ENCODE assay signal across 15 cellular contexts in the genomic region with DNA sequence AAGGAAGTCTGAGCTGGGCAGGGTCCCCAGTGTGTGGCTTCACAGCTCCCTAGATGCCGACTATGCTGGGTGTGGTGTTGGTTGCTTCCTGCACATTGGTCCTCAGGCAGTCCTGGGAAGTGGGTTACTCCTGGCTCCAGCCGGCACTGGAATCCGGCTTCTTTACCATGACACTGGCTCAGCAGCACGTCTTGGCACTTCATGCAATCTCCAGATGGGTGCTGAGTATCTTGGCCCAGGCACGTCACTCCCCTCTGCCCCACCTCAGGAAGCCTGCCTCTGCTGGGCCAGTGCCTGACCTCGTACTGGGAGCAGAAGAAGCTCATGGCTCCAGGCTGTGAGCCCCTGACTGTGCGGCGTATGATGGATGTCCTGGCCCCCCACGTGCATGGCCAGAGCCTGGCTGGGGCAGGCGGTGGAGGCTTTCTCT. TPM values are rescaled to one million over a fixed set of nuclear protein-coding genes. Genes with fewer than 3 reads are reported as not detected.
DNase-seq lines count a peak whose midpoint lies in the region; ATAC-seq and TF ChIP-seq lines count a peak whose summit lies in the region.
"Had no signal": no experiment of that assay in that cellular context is flagged by ENCODE, and none has a peak within 500 bp of the region (broad histone marks: within the 10 kb centered on the region; RNA-seq: fewer than 3 reads in every experiment).

No MANE protein-coding gene starts in this region.

- in situ Hi-C loops in HAP-1 (cut with MboI; ENCODE audit: low sequenced_read_pairs), result no loop called here

- no peaks in the 10 kb centered on the region for H3K36me3 Mint-ChIP-seq in natural killer cell
- no peaks in the 10 kb centered on the region for H3K36me3 Mint-ChIP-seq in natural killer cell treated with Interleukin-12 subunit alpha and Interleukin-12 subunit beta and Interleukin-15 and Interleukin-18, amount 100 ng/mL, for 72 hours

- intact Hi-C loops in natural killer cell (cut with micrococcal nuclease) (no loop called here), left ventricle myocardium superior (cut with micrococcal nuclease) (no loop called here), upper lobe of right lung (cut with DNase I) (no loop called here)

- peaks cover 10% of the 10 kb centered on the region for H3K4me1 ChIP-seq in upper lobe of right lung
- no peaks in the 10 kb centered on the region for H3K4me1 ChIP-seq in HAP-1

- H3K27me3 Mint-ChIP-seq in natural killer cell (ENCODE audit: low read depth in 2 of 2), result no peaks in the 10 kb centered on the region
- no peaks in the 10 kb centered on the region for H3K27me3 Mint-ChIP-seq in natural killer cell treated with Interleukin-12 subunit alpha and Interleukin-12 subunit beta and Interleukin-15 and Interleukin-18, amount 100 ng/mL, for 72 hours
- H3K27me3 Mint-ChIP-seq: stimulated activated naive CD8-positive, alpha-beta T cell treated with anti-CD3 and anti-CD28 coated beads, Interleukin-15, Interleukin-2, amounts not matched to agents 100 ng/mL and 50 ng/mL, for 24 hours had no signal

- no peak overlapping the region for H3K4me3 Mint-ChIP-seq in natural killer cell
- no peak overlapping the region for H3K4me3 Mint-ChIP-seq in natural killer cell treated with Interleukin-12 subunit alpha and Interleukin-12 subunit beta and Interleukin-15 and Interleukin-18, amount 100 ng/mL, for 72 hours
- H3K4me3 Mint-ChIP-seq: stimulated activated naive CD8-positive, alpha-beta T cell treated with anti-CD3 and anti-CD28 coated beads, Interleukin-15, Interleukin-2, amounts not matched to agents 100 ng/mL and 50 ng/mL, for 24 hours had no signal

- H3K9me3 Mint-ChIP-seq in natural killer cell, result no peaks in the 10 kb centered on the region
- H3K9me3 Mint-ChIP-seq in natural killer cell treated with Interleukin-12 subunit alpha and Interleukin-12 subunit beta and Interleukin-15 and Interleukin-18, amount 100 ng/mL, for 72 hours, result no peaks in the 10 kb centered on the region
- H3K9me3 Mint-ChIP-seq: stimulated activated naive CD8-positive, alpha-beta T cell treated with anti-CD3 and anti-CD28 coated beads, Interleukin-15, Interleukin-2, amounts not matched to agents 100 ng/mL and 50 ng/mL, for 24 hours had no signal

- ATAC-seq in natural killer cell, result no peak
- no peak for ATAC-seq in natural killer cell treated with Interleukin-12 subunit alpha and Interleukin-12 subunit beta and Interleukin-15 and Interleukin-18, amount 100 ng/mL, for 72 hours
- ATAC-seq in left ventricle myocardium superior, result peak; percentile 43
- ATAC-seq in upper lobe of right lung, result peak; percentile 37

- H3K27ac ChIP-seq in upper lobe of right lung, result peak overlapping the region; percentile 47
- H3K27ac ChIP-seq: epithelial cell of prostate, SK-N-MC had no signal

- DNase-seq in natural killer cell (no peak), cerebellum (ENCODE audit: low spot score) (peak; percentile 43), left ventricle myocardium superior (peak; percentile 42), upper lobe of right lung (no peak), NCI-H1694 (lab: John Stamatoyannopoulos, UW) (no peak), HAP-1 (ENCODE audit: low spot score in 2 of 2) (no peak)
- DNase-seq in natural killer cell treated with Interleukin-12 subunit alpha and Interleukin-12 subunit beta and Interleukin-15 and Interleukin-18, amount 100 ng/mL, for 72 hours (ENCODE audit: low spot score), result no peak
- no peak for DNase-seq in stimulated activated CD4-positive, alpha-beta T cell treated with anti-CD3 and anti-CD28 coated beads, Interleukin-2, amount 100 ng/mL, for 24 hours
- DNase-seq: AML-193; DMS79; NCI-H2081; stimulated activated CD4-positive, alpha-beta T cell treated with anti-CD3 and anti-CD28 coated beads, Interleukin-4, amount 100 ng/mL, for 1 hour had no signal

- peak overlapping the region; percentile 18 to 48 for H3K27ac Mint-ChIP-seq in natural killer cell
- H3K27ac Mint-ChIP-seq in natural killer cell treated with Interleukin-12 subunit alpha and Interleukin-12 subunit beta and Interleukin-15 and Interleukin-18, amount 100 ng/mL, for 72 hours, result peak overlapping the region in 1 of 2 donors; percentile 86

- no peaks in the 10 kb centered on the region for H3K27me3 ChIP-seq in upper lobe of right lung
- H3K27me3 ChIP-seq in HAP-1 (ENCODE audit: low read depth), result no peaks in the 10 kb centered on the region

- no peaks in the 10 kb centered on the region for H3K4me1 Mint-ChIP-seq in natural killer cell
- peaks cover 3 to 9% of the 10 kb centered on the region in 2 donors for H3K4me1 Mint-ChIP-seq in natural killer cell treated with Interleukin-12 subunit alpha and Interleukin-12 subunit beta and Interleukin-15 and Interleukin-18, amount 100 ng/mL, for 72 hours (ENCODE audit: low read depth in 2 of 2)

- TF ChIP-seq CTCF in natural killer cell (IDR thresholded peaks at IDR 0.05) (no peak), upper lobe of right lung (IDR thresholded peaks at IDR 0.05) (no peak)

- H3K9me3 ChIP-seq in upper lobe of right lung (no peaks in the 10 kb centered on the region), HAP-1 (no peaks in the 10 kb centered on the region)

- no peak overlapping the region for H3K4me3 ChIP-seq in upper lobe of right lung
- H3K4me3 ChIP-seq in HAP-1, result no peak overlapping the region
- H3K4me3 ChIP-seq: SK-N-MC had no signal

- H3K36me3 ChIP-seq in upper lobe of right lung (peaks cover 60% of the 10 kb centered on the region), HAP-1 (replicated peaks) (peaks cover 45% of the 10 kb centered on the region)

RNA-seq across cellular contexts. Expression of gene FCSK, which starts 24.5 kb away (rescaled TPM):
- 10 to 100 TPM; 28.5 to 33.0 (median 29.6) TPM for total RNA-seq in natural killer cell
- 10 to 100 TPM; 19.4 to 35.2 TPM for total RNA-seq in natural killer cell treated with Interleukin-12 subunit alpha and Interleukin-12 subunit beta and Interleukin-15 and Interleukin-18, amount 100 ng/mL, for 72 hours
- total RNA-seq in cerebellum, result 9.5 TPM
- 8.2 TPM for total RNA-seq in left ventricle myocardium superior
- 26.0 TPM for total RNA-seq in upper lobe of right lung

RNA-seq across cellular contexts. Expression of gene ST3GAL2, which starts 40.0 kb away (rescaled TPM):
- 10 to 100 TPM; 25.9 to 39.1 (median 36.9) TPM for total RNA-seq in natural killer cell
- total RNA-seq in natural killer cell treated with Interleukin-12 subunit alpha and Interleukin-12 subunit beta and Interleukin-15 and Interleukin-18, amount 100 ng/mL, for 72 hours, result 10 to 100 TPM; 63.0 to 66.0 TPM
- total RNA-seq in cerebellum, result 30.3 TPM
- total RNA-seq in left ventricle myocardium superior, result 19.0 TPM
- total RNA-seq in upper lobe of right lung, result 30.9 TPM

RNA-seq across cellular contexts. Expression of gene COG4, which starts 44.4 kb away (rescaled TPM):
- total RNA-seq in natural killer cell (10 to 100 TPM; 29.5 to 44.4 (median 31.6) TPM), cerebellum (37.2 TPM), left ventricle myocardium superior (48.7 TPM), upper lobe of right lung (63.0 TPM)
- 10 to 100 TPM; 39.5 to 54.8 TPM for total RNA-seq in natural killer cell treated with Interleukin-12 subunit alpha and Interleukin-12 subunit beta and Interleukin-15 and Interleukin-18, amount 100 ng/mL, for 72 hours

RNA-seq across cellular contexts. Expression of gene SF3B3, which starts 44.7 kb away (rescaled TPM):
- total RNA-seq in natural killer cell, result 100 to 1,000 TPM; 164 to 220 (median 173) TPM
- total RNA-seq in natural killer cell treated with Interleukin-12 subunit alpha and Interleukin-12 subunit beta and Interleukin-15 and Interleukin-18, amount 100 ng/mL, for 72 hours, result 100 to 1,000 TPM; 394 to 560 TPM
- 121 TPM for total RNA-seq in cerebellum
- 146 TPM for total RNA-seq in left ventricle myocardium superior
- 174 TPM for total RNA-seq in upper lobe of right lung

Comparison
In these comparisons a context has a peak if more than half of its experiments do, and no peak if none do; other contexts are left out.
1. ATAC-seq: peak in left ventricle myocardium superior (single experiment) and upper lobe of right lung (single experiment); none in natural killer cell (0 of 3) and natural killer cell treated with Interleukin-12 subunit alpha and Interleukin-12 subunit beta and Interleukin-15 and Interleukin-18, amount 100 ng/mL, for 72 hours (0 of 2).
2. DNase-seq: peak in cerebellum (single experiment) and left ventricle myocardium superior (single experiment); none in natural killer cell (single experiment), natural killer cell treated with Interleukin-12 subunit alpha and Interleukin-12 subunit beta and Interleukin-15 and Interleukin-18, amount 100 ng/mL, for 72 hours (single experiment), upper lobe of right lung (single experiment), NCI-H1694 (single experiment), HAP-1 (0 of 2) and stimulated activated CD4-positive, alpha-beta T cell treated with anti-CD3 and anti-CD28 coated beads, Interleukin-2, amount 100 ng/mL, for 24 hours (0 of 2).